In genomic region chr7:134941947-134942346, GRCh38 we compare ENCODE assay signal across 19 cellular contexts. TPM values are rescaled to one million over a fixed set of nuclear protein-coding genes. Genes with fewer than 3 reads are reported as not detected.
DNase-seq lines count a peak whose midpoint lies in the region; ATAC-seq, FAIRE-seq and TF ChIP-seq lines count a peak whose summit lies in the region.
"Had no signal": no experiment of that assay in that cellular context is flagged by ENCODE, and none has a peak within 500 bp of the region (broad histone marks: within the 10 kb centered on the region; RNA-seq: fewer than 3 reads in every experiment).

No MANE protein-coding gene starts in this region.

- POLR2A ChIA-PET in WTC11 (lab: Charles Lee): no interaction called here

- H3K36me3 ChIP-seq in esophagus squamous epithelium: peaks cover 0 to 36% (median 0%) of the 10 kb centered on the region in 3 donors
- peaks cover 4% of the 10 kb centered on the region for H3K36me3 ChIP-seq in upper lobe of right lung
- H3K36me3 ChIP-seq: MG63, neutrophil had no signal

- H3K4me1 ChIP-seq in esophagus squamous epithelium: peaks cover 0 to 23% (median 2%) of the 10 kb centered on the region in 3 donors
- peaks cover 3% of the 10 kb centered on the region for H3K4me1 ChIP-seq in upper lobe of right lung

- H3K27me3 ChIP-seq in esophagus squamous epithelium: no peaks in the 10 kb centered on the region
- no peaks in the 10 kb centered on the region for H3K27me3 ChIP-seq in upper lobe of right lung
- H3K27me3 ChIP-seq: cardiac muscle cell, MG63, neutrophil had no signal

- H3K4me3 ChIP-seq in esophagus squamous epithelium (no peak overlapping the region), upper lobe of right lung (no peak overlapping the region)
- H3K4me3 ChIP-seq: cardiac muscle cell, MG63 had no signal

- TF ChIP-seq POLR2A in esophagus squamous epithelium (IDR thresholded peaks at IDR 0.05): no peak
- no peak for TF ChIP-seq POLR2A in H54 (IDR thresholded peaks at IDR 0.05; ENCODE audit: low read depth, low read length)

- WGBS in esophagus squamous epithelium, 2 donors: 51 to 71% methylated on average over 5 of the region's 5 CpGs

- no peaks in the 10 kb centered on the region for H3K27me3 Mint-ChIP-seq in WTC11 (ENCODE audit: low read depth)
- no peaks in the 10 kb centered on the region for H3K27me3 Mint-ChIP-seq in nephron (ENCODE audit: low read depth)
- H3K27me3 Mint-ChIP-seq: activated CD4-positive, alpha-beta T cell treated with anti-CD3 and anti-CD28 coated beads, Interleukin-2, amount 10 ng/mL, durations not matched to agents 7 days and 5 days; activated naive CD4-positive, alpha-beta T cell treated with anti-CD3 and anti-CD28 coated beads, Interleukin-2, amount 50 U/mL, for 24 hours; stimulated activated naive CD8-positive, alpha-beta T cell treated with anti-CD3 and anti-CD28 coated beads, Interleukin-15, Interleukin-2, amounts not matched to agents 100 ng/mL and 50 ng/mL, for 24 hours had no signal

- H3K36me3 Mint-ChIP-seq in WTC11 (peaks cover 11% of the 10 kb centered on the region; the same call in 1 of the 2 replicates), nephron (ENCODE audit: low read depth) (peaks cover 56% of the 10 kb centered on the region)
- H3K36me3 Mint-ChIP-seq: activated naive CD4-positive, alpha-beta T cell treated with anti-CD3 and anti-CD28 coated beads, Interleukin-2, amount 50 U/mL, for 24 hours had no signal

- no peak overlapping the region for H3K27ac Mint-ChIP-seq in WTC11
- H3K27ac Mint-ChIP-seq in nephron: peak overlapping the region; percentile 87 to 94 (median 88)
- H3K27ac Mint-ChIP-seq: activated CD4-positive, alpha-beta T cell treated with anti-CD3 and anti-CD28 coated beads, Interleukin-2, amount 10 ng/mL, durations not matched to agents 7 days and 5 days; activated naive CD4-positive, alpha-beta T cell treated with anti-CD3 and anti-CD28 coated beads, Interleukin-2, amount 50 U/mL, for 24 hours; stimulated activated naive CD8-positive, alpha-beta T cell treated with anti-CD3 and anti-CD28 coated beads, Interleukin-15, Interleukin-2, amounts not matched to agents 100 ng/mL and 50 ng/mL, for 24 hours had no signal

- H3K9me3 Mint-ChIP-seq in WTC11 (no peaks in the 10 kb centered on the region), nephron (no peaks in the 10 kb centered on the region)
- H3K9me3 Mint-ChIP-seq: activated CD4-positive, alpha-beta T cell treated with anti-CD3 and anti-CD28 coated beads, Interleukin-2, amount 10 ng/mL, durations not matched to agents 7 days and 5 days; activated naive CD4-positive, alpha-beta T cell treated with anti-CD3 and anti-CD28 coated beads, Interleukin-2, amount 50 U/mL, for 24 hours; stimulated activated naive CD8-positive, alpha-beta T cell treated with anti-CD3 and anti-CD28 coated beads, Interleukin-15, Interleukin-2, amounts not matched to agents 100 ng/mL and 50 ng/mL, for 24 hours had no signal

- DNase-seq in WTC11 (ENCODE audit: low spot score) (no peak), esophagus squamous epithelium (lab: John Stamatoyannopoulos, UW) (no peak), upper lobe of right lung (peak; percentile 52), cerebellar cortex (ENCODE audit: low spot score) (no peak), H54 (ENCODE audit: insufficient read length, low spot score) (no peak)
- DNase-seq: activated CD4-positive, alpha-beta T cell treated with anti-CD3 and anti-CD28 coated beads, Interleukin-2, amount 10 ng/mL, durations not matched to agents 7 days and 5 days; activated T-cell treated with anti-CD3 and anti-CD28 coated beads for 4 hours; effector memory CD4-positive, alpha-beta T cell; NCI-H187; NCI-H510A treated with DMSO at 0.1 percent for 48 hours had no signal

- CTCF ChIA-PET in WTC11 (lab: Charles Lee): interaction anchor here (1.0 to 1.9 kb wide), 2 partner anchors 218 to 248 kb away, joined by 3 to 6 read pairs; no protein-coding TSS in a partner anchor

- no peak for FAIRE-seq in H54 (lab: Jason Lieb, UNC)
- FAIRE-seq: HTR-8/SVneo had no signal

- H3K9me3 ChIP-seq in esophagus squamous epithelium: no peaks in the 10 kb centered on the region
- no peaks in the 10 kb centered on the region for H3K9me3 ChIP-seq in upper lobe of right lung
- H3K9me3 ChIP-seq: MG63, neutrophil had no signal

- intact Hi-C loops in esophagus squamous epithelium (cut with DNase I): no loop called here
- intact Hi-C loops in upper lobe of right lung (cut with DNase I): no loop called here

- H3K4me1 Mint-ChIP-seq in WTC11 (peaks cover 18% of the 10 kb centered on the region), nephron (peaks cover 70% of the 10 kb centered on the region)

- no peak for TF ChIP-seq CTCF in WTC11 (IDR thresholded peaks at IDR 0.05)
- no peak for TF ChIP-seq CTCF in esophagus squamous epithelium (IDR thresholded peaks at IDR 0.05)
- TF ChIP-seq CTCF in nephron (IDR thresholded peaks at IDR 0.05; ENCODE audit: unreplicated experiment in 3 of 3): no peak
- no peak for TF ChIP-seq CTCF in upper lobe of right lung (IDR thresholded peaks at IDR 0.05)

- H3K4me3 Mint-ChIP-seq in WTC11 (no peak overlapping the region), nephron (no peak overlapping the region)
- H3K4me3 Mint-ChIP-seq: activated CD4-positive, alpha-beta T cell treated with anti-CD3 and anti-CD28 coated beads, Interleukin-2, amount 10 ng/mL, durations not matched to agents 7 days and 5 days; activated naive CD4-positive, alpha-beta T cell treated with anti-CD3 and anti-CD28 coated beads, Interleukin-2, amount 50 U/mL, for 24 hours; stimulated activated naive CD8-positive, alpha-beta T cell treated with anti-CD3 and anti-CD28 coated beads, Interleukin-15, Interleukin-2, amounts not matched to agents 100 ng/mL and 50 ng/mL, for 24 hours had no signal

- peak; percentile 46; the same call in 1 of the 2 replicates for ATAC-seq in WTC11
- ATAC-seq in upper lobe of right lung: no peak
- ATAC-seq in GM21825 (IDR thresholded peaks at IDR 0.05; ENCODE audit: unreplicated experiment): no peak

- H3K27ac ChIP-seq in esophagus squamous epithelium (peak overlapping the region in 3 of 4 donors; percentile 23 to 46 (median 35)), upper lobe of right lung (no peak overlapping the region)
- H3K27ac ChIP-seq: C4-2B, cardiac muscle cell, neutrophil had no signal

TF ChIP-seq in WTC11, 78 proteins besides CTCF, POLR2A, EP300 and RAD21 (continues in another document):
- TF ChIP-seq NFYB (CRISPR knock-in tag; conservative IDR thresholded peaks at IDR 0.05; ENCODE audit: low read depth) (no peak), ZNF425 (CRISPR knock-in tag; conservative IDR thresholded peaks at IDR 0.05) (no peak), E2F4 (CRISPR knock-in tag; IDR thresholded peaks at IDR 0.05; ENCODE audit: borderline replicate concordance, low read depth) (no peak)

RNA-seq across cellular contexts. Expression of gene AGBL3, which starts 44.4 kb away (rescaled TPM):
- total RNA-seq in WTC11 (2021) (1.6 to 2.1 TPM (median 2.0 TPM) in 3 replicates), esophagus squamous epithelium (1 to 10 TPM in 1 of 4 donors, under 1 TPM in 3; 0.35 to 3.6 (median 0.55) TPM), upper lobe of right lung (3.9 TPM)
